Comparison of ENCODE assay signal across 9 cellular contexts in the genomic region with DNA sequence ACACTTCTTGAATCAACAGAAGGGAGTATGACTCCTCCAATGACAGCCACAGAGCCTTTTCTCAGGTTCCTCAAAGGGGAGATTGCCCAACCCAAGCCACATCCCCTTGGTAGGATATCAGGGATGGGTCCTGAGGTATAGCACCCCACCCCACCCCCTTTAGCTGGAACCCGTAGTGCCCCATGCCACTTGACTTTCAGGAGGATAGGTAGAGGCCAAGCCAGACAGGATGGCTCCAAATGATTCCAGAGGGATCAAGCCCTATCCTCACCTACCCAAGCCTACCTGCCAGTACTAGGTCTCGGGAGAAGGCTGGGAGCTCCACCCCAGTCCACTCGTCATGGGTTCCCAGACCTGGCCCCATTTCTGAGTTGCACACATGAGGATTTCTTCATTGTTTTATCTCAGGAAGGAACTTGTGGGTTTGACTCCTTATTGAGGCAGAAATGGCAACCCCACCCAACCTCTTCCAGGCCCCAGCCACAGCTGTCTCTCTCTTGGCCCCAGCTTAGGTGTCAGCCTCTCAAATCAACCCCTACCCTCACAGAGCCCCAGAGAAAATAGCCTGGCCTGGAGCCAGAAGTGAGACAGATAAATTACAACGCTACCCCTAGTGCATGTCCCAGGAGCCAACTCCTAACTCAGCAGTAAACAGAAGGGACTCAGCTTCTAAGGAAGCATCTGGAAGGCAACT. TPM values are rescaled to one million over a fixed set of nuclear protein-coding genes. Genes with fewer than 3 reads are reported as not detected.
DNase-seq lines count a peak whose midpoint lies in the region; ATAC-seq and TF ChIP-seq lines count a peak whose summit lies in the region.
"Had no signal": no experiment of that assay in that cellular context is flagged by ENCODE, and none has a peak within 500 bp of the region (broad histone marks: within the 10 kb centered on the region; RNA-seq: fewer than 3 reads in every experiment).

No MANE protein-coding gene starts in this region.

- peak overlapping the region; percentile 7 for H3K27ac Mint-ChIP-seq in MCF 10A (ENCODE audit: low read depth, unreplicated experiment)
- peak overlapping the region; percentile 96 for H3K27ac Mint-ChIP-seq in activated T-cell treated with anti-CD3 and anti-CD28 coated beads, Interleukin-2, amount 50 U/mL, for 24 hours
- peak overlapping the region; percentile 97 for H3K27ac Mint-ChIP-seq in type B pancreatic cell

- intact Hi-C loops in MCF 10A (cut with micrococcal nuclease) (loop anchor here (5.0 kb wide), 1 partner anchor 151 kb away; a partner anchor contains a TSS), mammary epithelial cell (cut with micrococcal nuclease) (loop anchor here (10.0 kb wide), 1 partner anchor 287 kb away; no protein-coding TSS in a partner anchor), left ventricle myocardium superior (cut with micrococcal nuclease) (no loop called here), right lobe of liver (cut with DNase I) (loop anchor here in 1 of 2 donors (10.0 kb wide), 1 partner anchor 107 kb away; no protein-coding TSS in a partner anchor)

- H3K27ac ChIP-seq in mammary epithelial cell (ENCODE audit: insufficient read depth, low read depth, low read length) (no peak overlapping the region), right lobe of liver (no peak overlapping the region)

- 82% methylated on average over 4 of the region's 4 CpGs for WGBS in mammary epithelial cell (ENCODE audit: low coverage, missing lambda C conversion rate)
- 20% methylated on average over 1 of the region's 4 CpGs for WGBS in right lobe of liver (ENCODE audit: insufficient coverage, low coverage, low lambda C conversion rate, missing lambda C conversion rate)

- H3K27me3 Mint-ChIP-seq in MCF 10A (ENCODE audit: insufficient read depth, unreplicated experiment), result no peaks in the 10 kb centered on the region
- no peaks in the 10 kb centered on the region for H3K27me3 Mint-ChIP-seq in activated T-cell treated with anti-CD3 and anti-CD28 coated beads, Interleukin-2, amount 50 U/mL, for 24 hours
- H3K27me3 Mint-ChIP-seq in type B pancreatic cell, result no peaks in the 10 kb centered on the region

- H4K20me1 ChIP-seq in mammary epithelial cell (ENCODE audit: insufficient read depth, low read length), result no peaks in the 10 kb centered on the region

- ATAC-seq in left ventricle myocardium superior (peak; percentile 1), HG03039 (IDR thresholded peaks at IDR 0.05; ENCODE audit: unreplicated experiment) (no peak), right lobe of liver (no peak), GM19324 (IDR thresholded peaks at IDR 0.05; ENCODE audit: low FRiP score, unreplicated experiment) (no peak)

- peaks cover 31% of the 10 kb centered on the region for H3K4me1 Mint-ChIP-seq in MCF 10A (ENCODE audit: insufficient read depth, unreplicated experiment)
- H3K4me1 Mint-ChIP-seq in activated T-cell treated with anti-CD3 and anti-CD28 coated beads, Interleukin-2, amount 50 U/mL, for 24 hours (ENCODE audit: low read depth), result peaks cover 69% of the 10 kb centered on the region
- peaks cover 28% of the 10 kb centered on the region for H3K4me1 Mint-ChIP-seq in type B pancreatic cell (ENCODE audit: unreplicated experiment)

- no peak overlapping the region for H2AFZ ChIP-seq in mammary epithelial cell (ENCODE audit: low read depth, low read length)

- POLR2A ChIA-PET in MCF 10A (lab: Yijun Ruan, JAX), result interaction anchor here (1.5 to 14.4 kb wide), 4 partner anchors 15 to 157 kb away, joined by 3 to 157 read pairs (median 74); a partner anchor contains a TSS

- H3K4me3 ChIP-seq in mammary epithelial cell (replicated peaks in 1 of 3; ENCODE audit: insufficient read depth in 1 of 3, low read depth in 2 of 3, low read length in 3 of 3) (no peak overlapping the region), right lobe of liver (no peak overlapping the region)

- H3K4me1 ChIP-seq in mammary epithelial cell (ENCODE audit: insufficient read depth, low read length) (peaks cover 42% of the 10 kb centered on the region), right lobe of liver (peaks cover 0 to 17% (median 0%) of the 10 kb centered on the region in 4 donors)

- dilution Hi-C loops in mammary epithelial cell (cut with HindIII; ENCODE audit: low sequenced_read_pairs), result no loop called here

- no peak for DNase-seq in MCF 10A (ENCODE audit: unreplicated experiment)
- no peak for DNase-seq in mammary epithelial cell
- no peak for DNase-seq in activated T-cell treated with anti-CD3 and anti-CD28 coated beads, Interleukin-2, amount 50 U/mL, for 24 hours
- peak; percentile 36 for DNase-seq in left ventricle myocardium superior
- no peak for DNase-seq in type B pancreatic cell (ENCODE audit: extremely low spot score, unreplicated experiment)
- DNase-seq in right lobe of liver, result no peak
- DNase-seq: C1 segment of cervical spinal cord had no signal

- H3K4me3 Mint-ChIP-seq in MCF 10A (ENCODE audit: unreplicated experiment) (no peak overlapping the region), type B pancreatic cell (peak overlapping the region; percentile 98)
- peak overlapping the region; percentile 100 for H3K4me3 Mint-ChIP-seq in activated T-cell treated with anti-CD3 and anti-CD28 coated beads, Interleukin-2, amount 50 U/mL, for 24 hours

- H3K27me3 ChIP-seq in mammary epithelial cell (ENCODE audit: insufficient read depth, low read length) (no peaks in the 10 kb centered on the region), right lobe of liver (no peaks in the 10 kb centered on the region)

- H3K9me3 Mint-ChIP-seq in MCF 10A (ENCODE audit: unreplicated experiment), result no peaks in the 10 kb centered on the region
- no peaks in the 10 kb centered on the region for H3K9me3 Mint-ChIP-seq in activated T-cell treated with anti-CD3 and anti-CD28 coated beads, Interleukin-2, amount 50 U/mL, for 24 hours
- no peaks in the 10 kb centered on the region for H3K9me3 Mint-ChIP-seq in type B pancreatic cell

- H3K79me2 ChIP-seq in mammary epithelial cell (ENCODE audit: insufficient read depth, low read length), result peaks cover 56% of the 10 kb centered on the region

- H3K36me3 ChIP-seq in mammary epithelial cell (ENCODE audit: insufficient read depth, low read length), result peaks cover 19% of the 10 kb centered on the region
- peaks cover 0 to 29% (median 9%) of the 10 kb centered on the region in 4 donors for H3K36me3 ChIP-seq in right lobe of liver

- BruUV-seq in MCF 10A (replicated peaks; lab: Mats Ljungman, UMichigan), result no TSS peak
- BruUV-seq in mammary epithelial cell (replicated peaks; lab: Mats Ljungman, UMichigan), result no TSS peak

- CTCF ChIA-PET in MCF 10A (lab: Yijun Ruan, JAX) (interaction anchor here (0.7 to 10.1 kb wide), 8 partner anchors 13 to 152 kb away, joined by 3 to 117 read pairs (median 5); a partner anchor contains a TSS), mammary epithelial cell (lab: Charles Lee; ENCODE audit: low non-redundant PET) (no interaction called here)

- in situ Hi-C loops in mammary epithelial cell (cut with MboI; ENCODE audit: low sequenced_read_pairs in 2 of 2), result no loop called here

- H3K36me3 Mint-ChIP-seq in MCF 10A (ENCODE audit: insufficient read depth, unreplicated experiment) (peaks cover 78% of the 10 kb centered on the region), type B pancreatic cell (peaks cover 14% of the 10 kb centered on the region)
- peaks cover 86% of the 10 kb centered on the region for H3K36me3 Mint-ChIP-seq in activated T-cell treated with anti-CD3 and anti-CD28 coated beads, Interleukin-2, amount 50 U/mL, for 24 hours (ENCODE audit: low read depth)

- TF ChIP-seq CTCF in MCF 10A (IDR thresholded peaks at IDR 0.05; ENCODE audit: unreplicated experiment), result no peak
- no peak for TF ChIP-seq CTCF in mammary epithelial cell (conservative IDR thresholded peaks at IDR 0.05 in 1 of 2, IDR thresholded peaks at IDR 0.05 in 1 of 2; ENCODE audit: extremely low read depth in 1 of 2, insufficient read depth in 1 of 2, low read depth in 1 of 2, low read length in 2 of 2)
- no peak for TF ChIP-seq CTCF in type B pancreatic cell (conservative IDR thresholded peaks at IDR 0.05)
- TF ChIP-seq CTCF in right lobe of liver (IDR thresholded peaks at IDR 0.05), result no peak

- no peak overlapping the region for H3K9ac ChIP-seq in mammary epithelial cell (ENCODE audit: insufficient read depth, low read length)

- no peak overlapping the region for H3K4me2 ChIP-seq in mammary epithelial cell (ENCODE audit: insufficient read depth, low read depth, low read length)

- no peaks in the 10 kb centered on the region for H3K9me3 ChIP-seq in mammary epithelial cell (replicated peaks; ENCODE audit: insufficient read depth, low read length)
- H3K9me3 ChIP-seq in right lobe of liver, result no peaks in the 10 kb centered on the region

- no peak for TF ChIP-seq POLR2A in right lobe of liver (IDR thresholded peaks at IDR 0.05)

RNA-seq across cellular contexts. Expression of a gene that starts 3.6 kb away (rescaled TPM):
- total RNA-seq in MCF 10A (2022) (52.5 and 75.8 TPM in 2 replicates), mammary epithelial cell (10 to 100 TPM; 45.7 to 80.3 TPM), left ventricle myocardium superior (52.7 TPM), type B pancreatic cell (ENCODE audit: low replicate concordance) (60.4 and 172 TPM in 2 replicates), right lobe of liver (10 to 100 TPM; 11.3 to 51.9 (median 14.2) TPM)
- polyA plus RNA-seq in mammary epithelial cell, result 123 TPM
- 39.2 TPM for polyA minus RNA-seq in mammary epithelial cell

RNA-seq across cellular contexts. Expression of a gene that starts 16.7 kb away (rescaled TPM):
- 45.0 and 58.0 TPM in 2 replicates for total RNA-seq in MCF 10A (2022)
- total RNA-seq in mammary epithelial cell, result 10 to 100 TPM; 14.2 to 52.5 TPM
- polyA plus RNA-seq in mammary epithelial cell, result 39.0 TPM
- 95.2 TPM for polyA minus RNA-seq in mammary epithelial cell
- 8.4 TPM for total RNA-seq in left ventricle myocardium superior
- total RNA-seq in type B pancreatic cell (ENCODE audit: low replicate concordance), result 32.3 and 36.5 TPM in 2 replicates
- 10 to 100 TPM in 1 of 6 experiments, 1 to 10 TPM in 5; 3.7 to 10.8 (median 8.4) TPM for total RNA-seq in right lobe of liver

RNA-seq across cellular contexts. Expression of a gene that starts 17.1 kb away (rescaled TPM):
- total RNA-seq in MCF 10A (2022) (27.6 and 29.2 TPM in 2 replicates), mammary epithelial cell (10 to 100 TPM; 22.4 to 23.7 TPM), left ventricle myocardium superior (18.7 TPM), type B pancreatic cell (ENCODE audit: low replicate concordance) (31.8 and 35.7 TPM in 2 replicates), right lobe of liver (10 to 100 TPM in 1 of 6 experiments, 1 to 10 TPM in 5; 7.2 to 10.8 (median 7.7) TPM)
- polyA plus RNA-seq in mammary epithelial cell, result 24.5 TPM
- 60.3 TPM for polyA minus RNA-seq in mammary epithelial cell

RNA-seq across cellular contexts. Expression of a gene that starts 42.9 kb away (rescaled TPM):
- total RNA-seq in MCF 10A (2022), result 4.1 and 4.3 TPM in 2 replicates
- total RNA-seq in mammary epithelial cell, result 1 to 10 TPM; 3.6 to 3.7 TPM
- polyA plus RNA-seq in mammary epithelial cell, result 1.00 TPM
- polyA minus RNA-seq in mammary epithelial cell, result 0.16 TPM
- 1.3 TPM for total RNA-seq in left ventricle myocardium superior
- total RNA-seq in type B pancreatic cell (ENCODE audit: low replicate concordance), result 2.9 and 13.2 TPM in 2 replicates
- total RNA-seq in right lobe of liver, result 1 to 10 TPM in 5 of 6 experiments, under 1 TPM in 1; 0.87 to 2.0 (median 1.3) TPM

Comparison
In these comparisons a context has a peak if more than half of its experiments do, and no peak if none do; other contexts are left out.
1. H3K27ac Mint-ChIP-seq: peak in every context shown above with its lines; median percentile 97 in type B pancreatic cell; 96 in activated T-cell treated with anti-CD3 and anti-CD28 coated beads, Interleukin-2, amount 50 U/mL, for 24 hours; 7 in MCF 10A.